In the genomic region with DNA sequence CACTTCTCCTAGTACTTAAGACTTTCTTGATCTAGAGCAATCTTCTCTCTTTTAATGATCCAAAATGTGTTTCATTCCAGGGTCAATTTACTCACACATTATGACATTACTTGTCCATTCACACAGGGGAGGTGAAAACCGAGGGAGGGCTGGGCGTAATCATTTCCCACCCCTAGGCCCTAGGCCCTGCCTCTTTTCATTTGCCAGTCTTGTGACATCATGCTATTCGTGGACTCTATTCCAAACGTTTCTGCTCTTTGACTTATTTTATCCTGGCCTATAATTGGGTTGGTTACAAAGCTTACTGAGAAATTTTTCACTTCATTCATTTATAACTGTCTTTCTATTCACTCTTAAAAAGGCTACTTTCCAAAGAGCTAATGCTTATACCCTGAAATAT, we compare ENCODE assay signal across 11 cellular contexts. TPM values are rescaled to one million over a fixed set of nuclear protein-coding genes. Genes with fewer than 3 reads are reported as not detected.
DNase-seq lines count a peak whose midpoint lies in the region; ATAC-seq and TF ChIP-seq lines count a peak whose summit lies in the region.
"Had no signal": no experiment of that assay in that cellular context is flagged by ENCODE, and none has a peak within 500 bp of the region (broad histone marks: within the 10 kb centered on the region; RNA-seq: fewer than 3 reads in every experiment).

No MANE protein-coding gene starts in this region.

- H3K36me3 Mint-ChIP-seq in stimulated activated naive B cell treated with anti-CD40 and anti-IgM and Interleukin-4, amounts not matched to agents 10 μg/mL and 1 μg/mL and 100 μg/mL, for 72 hours, result peaks cover 20 to 37% of the 10 kb centered on the region in 2 donors

- peak; percentile 28 for DNase-seq in activated CD4-positive, alpha-beta T cell treated with anti-CD3 and anti-CD28 coated beads for 48 hours
- DNase-seq in activated CD4-positive, alpha-beta T cell treated with anti-CD3 and anti-CD28 coated beads, Interleukin-2, amount 50 U/mL, for 1 hour, result no peak
- DNase-seq in PC-9 (no peak), NCI-H1092 (lab: John Stamatoyannopoulos, UW) (no peak), globus pallidus (ENCODE audit: low spot score) (no peak)
- no peak for DNase-seq in stimulated activated naive B cell treated with anti-CD40 and anti-IgM and Interleukin-4, amounts not matched to agents 10 μg/mL and 1 μg/mL and 100 μg/mL, for 72 hours
- DNase-seq: central memory CD4-positive, alpha-beta T cell; IMR-90; mesendoderm had no signal

- CTCF ChIA-PET in PC-9 (lab: Charles Lee), result no interaction called here

- BruUV-seq in PC-9 (replicated peaks; lab: Mats Ljungman, UMichigan), result no TSS peak

- H3K9me3 ChIP-seq in PC-9 (ENCODE audit: insufficient read depth, low read depth) (no peaks in the 10 kb centered on the region), duodenal mucosa (ENCODE audit: control insufficient read depth in 1 of 2, low read length in 2 of 2) (no peaks in the 10 kb centered on the region)

- H3K9me2 ChIP-seq in PC-9 (ENCODE audit: insufficient read depth), result no peaks in the 10 kb centered on the region

- H3K4me3 Mint-ChIP-seq in stimulated activated naive B cell treated with anti-CD40 and anti-IgM and Interleukin-4, amounts not matched to agents 10 μg/mL and 1 μg/mL and 100 μg/mL, for 72 hours, result peak overlapping the region; percentile 60 to 72

- H3K4me2 ChIP-seq in PC-9, result peak overlapping the region; percentile 98; the same call in 1 of the 2 replicates

- H3K4me1 Mint-ChIP-seq in stimulated activated naive B cell treated with anti-CD40 and anti-IgM and Interleukin-4, amounts not matched to agents 10 μg/mL and 1 μg/mL and 100 μg/mL, for 72 hours, result peaks cover 36 to 70% of the 10 kb centered on the region in 2 donors

- H3K27ac ChIP-seq in PC-9 (no peak overlapping the region), duodenal mucosa (ENCODE audit: low read depth, low read length) (no peak overlapping the region)

- H3F3A ChIP-seq in PC-9 (ENCODE audit: insufficient read depth, low read depth), result no peaks in the 10 kb centered on the region; the same call in 1 of the 2 replicates

- H3K4me3 ChIP-seq in PC-9, result peak overlapping the region; percentile 97; the same call in 1 of the 2 replicates
- H3K4me3 ChIP-seq in duodenal mucosa (ENCODE audit: low read depth in 1 of 2, low read length in 2 of 2), result peak overlapping the region; percentile 83 to 97

- peaks cover 9% of the 10 kb centered on the region for H3K36me3 ChIP-seq in PC-9 (ENCODE audit: low read depth)
- H3K36me3 ChIP-seq in duodenal mucosa (ENCODE audit: control insufficient read depth in 1 of 2, insufficient read depth in 2 of 2, low read length in 2 of 2), result peaks cover 2 to 18% of the 10 kb centered on the region in 2 donors

- peak; percentile 42 to 52 for ATAC-seq in stimulated activated naive B cell treated with anti-CD40 and anti-IgM and Interleukin-4, amounts not matched to agents 10 μg/mL and 1 μg/mL and 100 μg/mL, for 72 hours (replicated peaks)
- no peak for ATAC-seq in HG03571 (IDR thresholded peaks at IDR 0.05; ENCODE audit: unreplicated experiment)

- no peak overlapping the region for H2AFZ ChIP-seq in PC-9

- intact Hi-C loops in PC-9 (cut with micrococcal nuclease; ENCODE audit: unreplicated experiment), result no loop called here

- peak overlapping the region; percentile 77 for H3K27ac Mint-ChIP-seq in stimulated activated naive B cell treated with anti-CD40 and anti-IgM and Interleukin-4, amounts not matched to agents 10 μg/mL and 1 μg/mL and 100 μg/mL, for 72 hours

- H3K79me2 ChIP-seq in PC-9 (ENCODE audit: low read depth), result peaks cover 50% of the 10 kb centered on the region

- peaks cover 14% of the 10 kb centered on the region for H3K4me1 ChIP-seq in PC-9 (replicated peaks; ENCODE audit: insufficient read depth)
- peaks cover 29 to 38% of the 10 kb centered on the region in 2 donors for H3K4me1 ChIP-seq in duodenal mucosa (ENCODE audit: control insufficient read depth in 1 of 2, insufficient read depth in 2 of 2, low read length in 2 of 2)

- no peak for TF ChIP-seq CTCF in PC-9 (conservative IDR thresholded peaks at IDR 0.05)

- H4K20me1 ChIP-seq in PC-9 (ENCODE audit: insufficient read depth), result peaks cover 9% of the 10 kb centered on the region

- peaks cover 0 to 2% of the 10 kb centered on the region in 2 donors for H3K9me3 Mint-ChIP-seq in stimulated activated naive B cell treated with anti-CD40 and anti-IgM and Interleukin-4, amounts not matched to agents 10 μg/mL and 1 μg/mL and 100 μg/mL, for 72 hours

- no peaks in the 10 kb centered on the region for H3K27me3 ChIP-seq in PC-9 (ENCODE audit: insufficient read depth, low read depth)
- no peaks in the 10 kb centered on the region for H3K27me3 ChIP-seq in duodenal mucosa (ENCODE audit: control insufficient read depth in 1 of 2, insufficient read depth in 2 of 2, low read length in 2 of 2)

- no peak overlapping the region for H3K9ac ChIP-seq in duodenal mucosa (ENCODE audit: low read depth in 1 of 2, low read length in 2 of 2)

- H3K27me3 Mint-ChIP-seq in stimulated activated naive B cell treated with anti-CD40 and anti-IgM and Interleukin-4, amounts not matched to agents 10 μg/mL and 1 μg/mL and 100 μg/mL, for 72 hours, result peaks cover 51 to 68% of the 10 kb centered on the region in 2 donors

- POLR2A ChIA-PET in PC-9 (lab: Charles Lee; ENCODE audit: unreplicated experiment), result no interaction called here

RNA-seq across cellular contexts. Expression of a gene that starts 2.4 kb away (rescaled TPM):
- 18.1 and 23.4 TPM in 2 replicates for total RNA-seq in PC-9 (2021)

RNA-seq across cellular contexts. Expression of a gene that starts 54.7 kb away (rescaled TPM):
- 23.7 and 33.8 TPM in 2 replicates for total RNA-seq in PC-9 (2021)
